Comparison of ENCODE assay signal across 11 cellular contexts in the genomic region with DNA sequence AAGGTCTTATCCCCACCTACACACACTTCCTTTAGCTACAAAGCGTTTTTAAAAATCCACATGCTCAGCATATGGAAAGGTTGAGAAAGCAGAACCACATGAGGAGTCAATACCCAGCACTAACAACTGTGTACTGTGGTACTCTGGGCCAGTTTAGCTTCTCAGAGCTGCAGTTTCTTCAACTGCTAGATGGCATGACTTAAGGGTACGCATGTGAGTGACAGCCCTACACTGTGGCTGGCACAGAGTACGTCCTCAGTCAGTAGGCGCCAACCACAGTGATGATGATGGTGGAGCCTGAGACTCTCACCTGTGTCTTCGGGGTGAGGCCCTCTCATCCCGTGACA. TPM values are rescaled to one million over a fixed set of nuclear protein-coding genes. Genes with fewer than 3 reads are reported as not detected.
DNase-seq lines count a peak whose midpoint lies in the region; ATAC-seq, FAIRE-seq and TF ChIP-seq lines count a peak whose summit lies in the region.
"Had no signal": no experiment of that assay in that cellular context is flagged by ENCODE, and none has a peak within 500 bp of the region (broad histone marks: within the 10 kb centered on the region; RNA-seq: fewer than 3 reads in every experiment).

No MANE protein-coding gene starts in this region.

- TF ChIP-seq POLR2A in H54 (IDR thresholded peaks at IDR 0.05; ENCODE audit: low read depth, low read length): no peak

- ATAC-seq in left cardiac atrium: peak; percentile 28 to 35
- ATAC-seq in GM19397 (IDR thresholded peaks at IDR 0.05; ENCODE audit: unreplicated experiment): no peak
- ATAC-seq in GM18867 (IDR thresholded peaks at IDR 0.05; ENCODE audit: unreplicated experiment): no peak

- DNase-seq in activated CD8-positive, alpha-beta memory T cell treated with anti-CD3 and anti-CD28 coated beads, Interleukin-2, amount 50 U/mL, for 48 hours: peak; percentile 71
- no peak for DNase-seq in left cardiac atrium
- DNase-seq in stimulated activated CD4-positive, alpha-beta T cell treated with anti-CD3 and anti-CD28 coated beads, Interleukin-1b, Interleukin-23, amount 100 ng/mL, for 48 hours: peak; percentile 59
- no peak for DNase-seq in DMS53 (lab: John Stamatoyannopoulos, UW)
- DNase-seq in H54 (ENCODE audit: insufficient read length, low spot score): no peak
- DNase-seq: effector CD8-positive, alpha-beta T cell; GDM1 had no signal

- intact Hi-C loops in left cardiac atrium (cut with DNase I): no loop called here

- H3K9me3 ChIP-seq in KOPT-K1 (ENCODE audit: insufficient read depth, low read length, poor library complexity, severe bottlenecking): peaks cover 11% of the 10 kb centered on the region

- peaks cover 25% of the 10 kb centered on the region for H3K36me3 ChIP-seq in KOPT-K1 (ENCODE audit: insufficient read depth, low read length)

- no peak for FAIRE-seq in H54 (lab: Jason Lieb, UNC)

- H3K27ac ChIP-seq in KOPT-K1 (ENCODE audit: low read depth, low read length, poor library complexity, severe bottlenecking): peak overlapping the region; percentile 96
- H3K27ac ChIP-seq: SK-N-MC had no signal

RNA-seq across cellular contexts. Expression of gene CCDC12, which starts 17.4 kb away (rescaled TPM):
- 10 to 100 TPM; 24.2 to 38.4 TPM for total RNA-seq in left cardiac atrium

RNA-seq across cellular contexts. Expression of gene NBEAL2, which starts 20.3 kb away (rescaled TPM):
- 10 to 100 TPM; 17.1 to 23.9 TPM for total RNA-seq in left cardiac atrium

Comparison
In these comparisons a context has a peak if more than half of its experiments do, and no peak if none do; other contexts are left out.
1. DNase-seq: peak in activated CD8-positive, alpha-beta memory T cell treated with anti-CD3 and anti-CD28 coated beads, Interleukin-2, amount 50 U/mL, for 48 hours (single experiment) and stimulated activated CD4-positive, alpha-beta T cell treated with anti-CD3 and anti-CD28 coated beads, Interleukin-1b, Interleukin-23, amount 100 ng/mL, for 48 hours (single experiment); none in left cardiac atrium (single experiment), DMS53 (single experiment) and H54 (single experiment).
2. ATAC-seq: peak in left cardiac atrium (2 of 2); none in GM19397 (single experiment) and GM18867 (single experiment).